1 cellular context compared by ENCODE assay signal in the genomic region with DNA sequence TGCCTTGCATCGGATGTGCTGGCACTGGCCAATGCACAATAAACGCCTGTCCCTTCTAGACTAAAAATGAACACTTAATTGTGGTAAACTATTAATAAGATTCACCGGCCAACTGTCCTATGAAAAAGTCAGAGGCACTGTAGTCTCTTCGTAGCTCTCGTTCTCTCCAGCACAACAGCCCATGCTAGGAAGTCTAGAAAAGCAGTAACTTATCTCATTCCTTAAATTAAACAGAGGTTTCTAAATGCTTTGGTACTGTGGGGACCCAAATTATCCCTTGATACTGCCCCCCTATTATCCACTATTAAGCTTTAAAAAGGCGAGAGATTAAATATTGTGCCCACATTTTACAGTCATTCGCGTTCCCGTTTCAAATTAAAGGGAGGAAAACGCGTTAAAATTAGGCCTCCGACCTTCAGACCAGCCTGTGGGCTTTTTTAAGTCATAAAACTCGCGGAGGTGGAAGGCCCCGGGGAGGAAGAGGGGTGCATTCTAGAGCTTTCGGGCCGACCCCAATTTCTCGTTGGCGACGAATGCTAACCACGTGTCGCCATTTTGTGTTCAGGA.
TF ChIP-seq lines count a peak whose summit lies in the region.

No MANE protein-coding gene starts in this region.

TF ChIP-seq in K562, 482 proteins besides CTCF, POLR2A, EP300 and RAD21 (continued from another document and continues in another):
- TF ChIP-seq MXD1 (CRISPR knock-in tag; IDR thresholded peaks at IDR 0.05; ENCODE audit: borderline replicate concordance, poor library complexity, severe bottlenecking), result no peak
- no peak for TF ChIP-seq CXXC5 (CRISPR knock-in tag; IDR thresholded peaks at IDR 0.05)
- TF ChIP-seq, protein P1, sequence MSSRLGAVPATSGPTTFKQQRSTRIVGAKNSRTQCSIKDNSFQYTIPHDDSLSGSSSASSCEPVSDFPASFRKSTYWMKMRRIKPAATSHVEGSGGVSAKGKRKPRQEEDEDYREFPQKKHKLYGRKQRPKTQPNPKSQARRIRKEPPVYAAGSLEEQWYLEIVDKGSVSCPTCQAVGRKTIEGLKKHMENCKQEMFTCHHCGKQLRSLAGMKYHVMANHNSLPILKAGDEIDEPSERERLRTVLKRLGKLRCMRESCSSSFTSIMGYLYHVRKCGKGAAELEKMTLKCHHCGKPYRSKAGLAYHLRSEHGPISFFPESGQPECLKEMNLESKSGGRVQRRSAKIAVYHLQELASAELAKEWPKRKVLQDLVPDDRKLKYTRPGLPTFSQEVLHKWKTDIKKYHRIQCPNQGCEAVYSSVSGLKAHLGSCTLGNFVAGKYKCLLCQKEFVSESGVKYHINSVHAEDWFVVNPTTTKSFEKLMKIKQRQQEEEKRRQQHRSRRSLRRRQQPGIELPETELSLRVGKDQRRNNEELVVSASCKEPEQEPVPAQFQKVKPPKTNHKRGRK (tag; IDR thresholded peaks at IDR 0.05), result no peak
- 0 out of 2 replicates have a peak, but pooled peaks have one; percentile 29 for TF ChIP-seq NFE2L1 (tag; IDR thresholded peaks at IDR 0.05; ENCODE audit: borderline replicate concordance, low read depth)
- TF ChIP-seq NR2C1 (IDR thresholded peaks at IDR 0.05), result no peak; the same call in 1 of the 2 replicates
- TF ChIP-seq NR2C1 (tag; IDR thresholded peaks at IDR 0.05), result no peak; the same call in 1 of the 2 replicates
- no peak for TF ChIP-seq HDAC1 (IDR thresholded peaks at IDR 0.05)
- TF ChIP-seq ZNF436 (CRISPR knock-in tag; IDR thresholded peaks at IDR 0.05), result peak; percentile 30; the same call in 1 of the 2 replicates
- TF ChIP-seq NFYB (IDR thresholded peaks at IDR 0.05; ENCODE audit: extremely low read depth, insufficient read length), result no peak
- TF ChIP-seq RBM39 (optimal IDR thresholded peaks at IDR 0.05; ENCODE audit: low read depth, low read length), result no peak
- peak; percentile 63; the same call in 1 of the 2 replicates for TF ChIP-seq ZNF449 (CRISPR knock-in tag; IDR thresholded peaks at IDR 0.05)
- no peak; the same call in 1 of the 2 replicates for TF ChIP-seq L3MBTL2 (IDR thresholded peaks at IDR 0.05)
- no peak for TF ChIP-seq RNF219 (CRISPR knock-in tag; IDR thresholded peaks at IDR 0.05)
- TF ChIP-seq NR2C2 (CRISPR knock-in tag; IDR thresholded peaks at IDR 0.05), result no peak
- TF ChIP-seq NR2C2 (tag; IDR thresholded peaks at IDR 0.05), result no peak
- no peak for TF ChIP-seq CBX2 (IDR thresholded peaks at IDR 0.05; ENCODE audit: insufficient read depth, low read length, poor library complexity, severe bottlenecking)
- TF ChIP-seq PHB (CRISPR knock-in tag; IDR thresholded peaks at IDR 0.05), result no peak
- TF ChIP-seq FOXJ2 (tag; IDR thresholded peaks at IDR 0.05), result peak; percentile 73; the same call in 1 of the 2 replicates
- TF ChIP-seq MYNN (IDR thresholded peaks at IDR 0.05), result no peak
- TF ChIP-seq MYNN (CRISPR knock-in tag; IDR thresholded peaks at IDR 0.05), result no peak
- no peak for TF ChIP-seq SMAD3 (CRISPR knock-in tag; conservative IDR thresholded peaks at IDR 0.05)
- no peak for TF ChIP-seq TAF9B (IDR thresholded peaks at IDR 0.05; ENCODE audit: partially characterized antibody)
- TF ChIP-seq U2AF2 (optimal IDR thresholded peaks at IDR 0.05; ENCODE audit: low read depth, low read length), result no peak
- TF ChIP-seq, protein P2, sequence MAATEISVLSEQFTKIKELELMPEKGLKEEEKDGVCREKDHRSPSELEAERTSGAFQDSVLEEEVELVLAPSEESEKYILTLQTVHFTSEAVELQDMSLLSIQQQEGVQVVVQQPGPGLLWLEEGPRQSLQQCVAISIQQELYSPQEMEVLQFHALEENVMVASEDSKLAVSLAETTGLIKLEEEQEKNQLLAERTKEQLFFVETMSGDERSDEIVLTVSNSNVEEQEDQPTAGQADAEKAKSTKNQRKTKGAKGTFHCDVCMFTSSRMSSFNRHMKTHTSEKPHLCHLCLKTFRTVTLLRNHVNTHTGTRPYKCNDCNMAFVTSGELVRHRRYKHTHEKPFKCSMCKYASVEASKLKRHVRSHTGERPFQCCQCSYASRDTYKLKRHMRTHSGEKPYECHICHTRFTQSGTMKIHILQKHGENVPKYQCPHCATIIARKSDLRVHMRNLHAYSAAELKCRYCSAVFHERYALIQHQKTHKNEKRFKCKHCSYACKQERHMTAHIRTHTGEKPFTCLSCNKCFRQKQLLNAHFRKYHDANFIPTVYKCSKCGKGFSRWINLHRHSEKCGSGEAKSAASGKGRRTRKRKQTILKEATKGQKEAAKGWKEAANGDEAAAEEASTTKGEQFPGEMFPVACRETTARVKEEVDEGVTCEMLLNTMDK (IDR thresholded peaks at IDR 0.05; ENCODE audit: borderline replicate concordance, insufficient read depth, low read depth, low read length, poor library complexity, severe bottlenecking), result no peak
- TF ChIP-seq SMC3 (conservative IDR thresholded peaks at IDR 0.05; ENCODE audit: insufficient read depth, low read depth, low read length), result no peak
- no peak for TF ChIP-seq ZNF507 (tag; conservative IDR thresholded peaks at IDR 0.05)
- TF ChIP-seq MTA1 (IDR thresholded peaks at IDR 0.05; ENCODE audit: borderline replicate concordance), result no peak
- TF ChIP-seq ZNF133 (CRISPR knock-in tag; IDR thresholded peaks at IDR 0.05), result no peak
- no peak for TF ChIP-seq MITF (IDR thresholded peaks at IDR 0.05)
- TF ChIP-seq ZFP30 (CRISPR knock-in tag; IDR thresholded peaks at IDR 0.05; ENCODE audit: borderline replicate concordance), result no peak
- TF ChIP-seq EHMT2 (IDR thresholded peaks at IDR 0.05), result no peak
- TF ChIP-seq BDP1 (IDR thresholded peaks at IDR 0.05; ENCODE audit: insufficient read depth, insufficient read length), result no peak
- TF ChIP-seq, protein P3, sequence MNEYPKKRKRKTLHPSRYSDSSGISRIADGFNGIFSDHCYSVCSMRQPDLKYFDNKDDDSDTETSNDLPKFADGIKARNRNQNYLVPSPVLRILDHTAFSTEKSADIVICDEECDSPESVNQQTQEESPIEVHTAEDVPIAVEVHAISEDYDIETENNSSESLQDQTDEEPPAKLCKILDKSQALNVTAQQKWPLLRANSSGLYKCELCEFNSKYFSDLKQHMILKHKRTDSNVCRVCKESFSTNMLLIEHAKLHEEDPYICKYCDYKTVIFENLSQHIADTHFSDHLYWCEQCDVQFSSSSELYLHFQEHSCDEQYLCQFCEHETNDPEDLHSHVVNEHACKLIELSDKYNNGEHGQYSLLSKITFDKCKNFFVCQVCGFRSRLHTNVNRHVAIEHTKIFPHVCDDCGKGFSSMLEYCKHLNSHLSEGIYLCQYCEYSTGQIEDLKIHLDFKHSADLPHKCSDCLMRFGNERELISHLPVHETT (CRISPR knock-in tag; conservative IDR thresholded peaks at IDR 0.05 in 1 of 2, IDR thresholded peaks at IDR 0.05 in 1 of 2), result no peak; a peak in 1 of 4 replicates
- TF ChIP-seq CHD2 (IDR thresholded peaks at IDR 0.05; ENCODE audit: low read depth, low read length), result no peak
- TF ChIP-seq NBN (IDR thresholded peaks at IDR 0.05; ENCODE audit: low read depth), result peak; percentile 14; the same call in 1 of the 2 replicates
- no peak for TF ChIP-seq BMI1 (IDR thresholded peaks at IDR 0.05; ENCODE audit: low read length)
- no peak for TF ChIP-seq HNRNPLL (IDR thresholded peaks at IDR 0.05; ENCODE audit: low read depth, low read length, poor library complexity, severe bottlenecking)
- TF ChIP-seq RHOXF2B (CRISPR knock-in tag; conservative IDR thresholded peaks at IDR 0.05), result no peak
- no peak for TF ChIP-seq ZNF592 (IDR thresholded peaks at IDR 0.05)
- no peak for TF ChIP-seq PHB2 (IDR thresholded peaks at IDR 0.05; ENCODE audit: low read depth)
- TF ChIP-seq, protein P4, sequence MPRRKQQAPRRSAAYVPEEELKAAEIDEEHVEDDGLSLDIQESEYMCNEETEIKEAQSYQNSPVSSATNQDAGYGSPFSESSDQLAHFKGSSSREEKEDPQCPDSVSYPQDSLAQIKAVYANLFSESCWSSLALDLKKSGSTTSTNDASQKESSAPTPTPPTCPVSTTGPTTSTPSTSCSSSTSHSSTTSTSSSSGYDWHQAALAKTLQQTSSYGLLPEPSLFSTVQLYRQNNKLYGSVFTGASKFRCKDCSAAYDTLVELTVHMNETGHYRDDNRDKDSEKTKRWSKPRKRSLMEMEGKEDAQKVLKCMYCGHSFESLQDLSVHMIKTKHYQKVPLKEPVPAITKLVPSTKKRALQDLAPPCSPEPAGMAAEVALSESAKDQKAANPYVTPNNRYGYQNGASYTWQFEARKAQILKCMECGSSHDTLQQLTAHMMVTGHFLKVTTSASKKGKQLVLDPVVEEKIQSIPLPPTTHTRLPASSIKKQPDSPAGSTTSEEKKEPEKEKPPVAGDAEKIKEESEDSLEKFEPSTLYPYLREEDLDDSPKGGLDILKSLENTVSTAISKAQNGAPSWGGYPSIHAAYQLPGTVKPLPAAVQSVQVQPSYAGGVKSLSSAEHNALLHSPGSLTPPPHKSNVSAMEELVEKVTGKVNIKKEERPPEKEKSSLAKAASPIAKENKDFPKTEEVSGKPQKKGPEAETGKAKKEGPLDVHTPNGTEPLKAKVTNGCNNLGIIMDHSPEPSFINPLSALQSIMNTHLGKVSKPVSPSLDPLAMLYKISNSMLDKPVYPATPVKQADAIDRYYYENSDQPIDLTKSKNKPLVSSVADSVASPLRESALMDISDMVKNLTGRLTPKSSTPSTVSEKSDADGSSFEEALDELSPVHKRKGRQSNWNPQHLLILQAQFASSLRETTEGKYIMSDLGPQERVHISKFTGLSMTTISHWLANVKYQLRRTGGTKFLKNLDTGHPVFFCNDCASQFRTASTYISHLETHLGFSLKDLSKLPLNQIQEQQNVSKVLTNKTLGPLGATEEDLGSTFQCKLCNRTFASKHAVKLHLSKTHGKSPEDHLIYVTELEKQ (CRISPR knock-in tag; IDR thresholded peaks at IDR 0.05), result peak; percentile 21; the same call in 1 of the 2 replicates
- no peak for TF ChIP-seq ZNF586 (CRISPR knock-in tag; conservative IDR thresholded peaks at IDR 0.05)
